Comparison of ENCODE assay signal across 8 cellular contexts in the genomic region with DNA sequence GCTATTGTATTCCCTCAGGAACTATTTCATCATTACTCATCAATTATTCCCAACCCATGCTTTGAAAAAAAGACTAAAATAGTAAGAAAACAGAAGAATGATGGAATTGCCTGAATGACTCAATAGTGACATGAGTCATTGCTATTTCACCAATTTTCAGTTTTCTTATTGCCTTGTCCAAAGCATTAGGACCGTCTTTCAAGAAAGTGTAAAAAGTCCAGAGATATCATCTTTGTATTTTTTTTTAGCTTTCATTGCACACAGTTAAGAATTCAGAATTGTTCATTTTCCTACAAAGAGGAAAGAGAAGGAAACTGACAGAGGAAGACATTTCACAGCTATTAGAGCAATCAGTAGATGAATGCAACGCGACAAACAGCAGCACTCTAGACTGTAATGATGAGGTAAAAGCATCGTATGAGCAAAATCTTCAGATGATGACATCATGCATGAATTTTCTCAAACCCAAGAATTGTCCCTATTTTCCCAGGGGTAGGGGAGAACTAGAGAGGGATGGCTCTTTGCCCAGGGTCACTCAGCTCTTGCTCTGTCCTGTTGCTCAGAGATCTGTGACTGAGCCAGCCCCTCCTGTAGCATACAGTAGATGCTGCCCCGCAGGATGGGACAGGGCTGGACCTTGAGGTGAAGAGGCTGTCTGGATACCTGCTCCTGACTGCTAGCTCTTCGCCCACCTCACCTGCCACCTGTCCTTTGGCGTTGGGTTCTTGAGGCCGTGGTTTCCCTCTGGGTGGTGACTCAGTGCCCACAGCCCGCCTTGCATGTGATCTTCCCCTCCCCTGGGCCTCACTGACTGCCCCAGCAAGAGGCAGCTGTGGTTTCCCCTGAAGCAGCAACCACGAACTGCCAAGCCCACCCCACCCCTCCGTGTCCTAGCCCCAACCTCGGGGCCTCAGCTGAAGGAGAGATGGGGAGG.
DNase-seq lines count a peak whose midpoint lies in the region; ATAC-seq and TF ChIP-seq lines count a peak whose summit lies in the region.

No MANE protein-coding gene starts in this region.

- intact Hi-C loops in esophagus squamous epithelium (cut with DNase I), result no loop called here

- H3K9me3 ChIP-seq in CD8-positive, alpha-beta memory T cell (ENCODE audit: low read length), result no peaks in the 10 kb centered on the region
- no peaks in the 10 kb centered on the region for H3K9me3 ChIP-seq in esophagus squamous epithelium

- no peak for TF ChIP-seq CTCF in esophagus squamous epithelium (IDR thresholded peaks at IDR 0.05)

- no peak for TF ChIP-seq POLR2A in esophagus squamous epithelium (IDR thresholded peaks at IDR 0.05)

- no peaks in the 10 kb centered on the region for H3K27me3 ChIP-seq in CD8-positive, alpha-beta memory T cell (ENCODE audit: insufficient read depth, low read length, poor library complexity, severe bottlenecking)
- no peaks in the 10 kb centered on the region for H3K27me3 ChIP-seq in esophagus squamous epithelium

- no peak overlapping the region for H3K4me3 ChIP-seq in CD8-positive, alpha-beta memory T cell (ENCODE audit: low read length)
- peak overlapping the region; percentile 44 for H3K4me3 ChIP-seq in Jurkat, Clone E6-1 (ENCODE audit: low read length)
- H3K4me3 ChIP-seq in esophagus squamous epithelium, result no peak overlapping the region

- POLR2A ChIA-PET in CD8-positive, alpha-beta memory T cell (lab: Charles Lee), result interaction anchor here (0.6 to 1.1 kb wide), 6 partner anchors 22 to 96 kb away, joined by 3 to 5 read pairs (median 3); a partner anchor contains a TSS
- POLR2A ChIA-PET in activated CD4-positive, alpha-beta T cell treated with anti-CD3 and anti-CD28 coated beads, Interleukin-2, amount 10 ng/mL, durations not matched to agents 7 days and 5 days (lab: Charles Lee), result interaction anchor here (0.6 to 0.7 kb wide), 2 partner anchors 8 to 14 kb away, joined by 3 to 4 read pairs; no protein-coding TSS in a partner anchor

- CTCF ChIA-PET in CD8-positive, alpha-beta memory T cell (lab: Charles Lee), result interaction anchor here (1.5 kb wide), 1 partner anchor 65 kb away, joined by 5 read pairs; no protein-coding TSS in a partner anchor
- CTCF ChIA-PET in activated CD4-positive, alpha-beta T cell treated with anti-CD3 and anti-CD28 coated beads, Interleukin-2, amount 10 ng/mL, durations not matched to agents 7 days and 5 days (lab: Charles Lee), result interaction anchor here (0.9 to 1.7 kb wide), 10 partner anchors 9 to 321 kb away, joined by 3 to 6 read pairs (median 4); a partner anchor contains a TSS

- H3K4me1 ChIP-seq in CD8-positive, alpha-beta memory T cell (ENCODE audit: insufficient read depth, low read length), result peaks cover 24% of the 10 kb centered on the region
- peaks cover 6 to 22% (median 12%) of the 10 kb centered on the region in 3 donors for H3K4me1 ChIP-seq in esophagus squamous epithelium

- H3K4me3 Mint-ChIP-seq in CD8-positive, alpha-beta memory T cell, result peak overlapping the region in 6 of 7 donors; percentile 54 to 72 (median 64)
- peak overlapping the region; percentile 28 for H3K4me3 Mint-ChIP-seq in activated CD4-positive, alpha-beta T cell treated with anti-CD3 and anti-CD28 coated beads, Interleukin-2, amount 10 ng/mL, durations not matched to agents 7 days and 5 days
- H3K4me3 Mint-ChIP-seq in effector memory CD8-positive, alpha-beta T cell, result peak overlapping the region; percentile 65 to 74

- no peaks in the 10 kb centered on the region for H3K36me3 ChIP-seq in CD8-positive, alpha-beta memory T cell (ENCODE audit: insufficient read depth, low read length)
- no peaks in the 10 kb centered on the region for H3K36me3 ChIP-seq in esophagus squamous epithelium

- no peak overlapping the region for H3K27ac ChIP-seq in CD8-positive, alpha-beta memory T cell (ENCODE audit: low read depth, low read length)
- H3K27ac ChIP-seq in esophagus squamous epithelium, result peak overlapping the region in 2 of 4 donors; percentile 14 to 17

- ATAC-seq in effector memory CD8-positive, alpha-beta T cell (replicated peaks), result peak; percentile 95
- ATAC-seq in HG03457 (IDR thresholded peaks at IDR 0.05; ENCODE audit: unreplicated experiment) (no peak), GM21529 (IDR thresholded peaks at IDR 0.05; ENCODE audit: unreplicated experiment) (no peak)

- 45 to 56% methylated on average over 4 to 7 of the region's 12 CpGs for WGBS in esophagus squamous epithelium, 2 donors

- peak in 4 of 5 donors; percentile 29 to 80 (median 45) for DNase-seq in CD8-positive, alpha-beta memory T cell
- DNase-seq in Jurkat, Clone E6-1 (ENCODE audit: low read depth, low spot score), result peak; percentile 93
- peak; percentile 67 for DNase-seq in activated CD4-positive, alpha-beta T cell treated with anti-CD3 and anti-CD28 coated beads, Interleukin-2, amount 10 ng/mL, durations not matched to agents 7 days and 5 days
- DNase-seq in effector memory CD8-positive, alpha-beta T cell, result peak; percentile 39 to 66 (median 65)
- peak; percentile 40 to 53 (median 46) for DNase-seq in stimulated activated CD4-positive, alpha-beta T cell treated with anti-CD3 and anti-CD28 coated beads, Interleukin-12 subunit alpha, Interleukin-12 subunit beta, amount 100 ng/mL, for 48 hours (ENCODE audit: low read depth in 2 of 3, low spot score in 1 of 3)
- DNase-seq in esophagus squamous epithelium (lab: John Stamatoyannopoulos, UW), result no peak

- peaks cover 0 to 5% (median 0%) of the 10 kb centered on the region in 5 donors for H3K9me3 Mint-ChIP-seq in CD8-positive, alpha-beta memory T cell
- peaks cover 7% of the 10 kb centered on the region for H3K9me3 Mint-ChIP-seq in activated CD4-positive, alpha-beta T cell treated with anti-CD3 and anti-CD28 coated beads, Interleukin-2, amount 10 ng/mL, durations not matched to agents 7 days and 5 days
- H3K9me3 Mint-ChIP-seq in effector memory CD8-positive, alpha-beta T cell, result no peaks in the 10 kb centered on the region

- peak overlapping the region; percentile 32 to 84 (median 72) for H3K27ac Mint-ChIP-seq in CD8-positive, alpha-beta memory T cell
- H3K27ac Mint-ChIP-seq in activated CD4-positive, alpha-beta T cell treated with anti-CD3 and anti-CD28 coated beads, Interleukin-2, amount 10 ng/mL, durations not matched to agents 7 days and 5 days, result peak overlapping the region; percentile 43
- peak overlapping the region; percentile 75 to 91 for H3K27ac Mint-ChIP-seq in effector memory CD8-positive, alpha-beta T cell

- peaks cover 0 to 3% of the 10 kb centered on the region in 2 donors for H3K27me3 Mint-ChIP-seq in CD8-positive, alpha-beta memory T cell
- H3K27me3 Mint-ChIP-seq in activated CD4-positive, alpha-beta T cell treated with anti-CD3 and anti-CD28 coated beads, Interleukin-2, amount 10 ng/mL, durations not matched to agents 7 days and 5 days, result peaks cover 20% of the 10 kb centered on the region
- H3K27me3 Mint-ChIP-seq in effector memory CD8-positive, alpha-beta T cell, result no peaks in the 10 kb centered on the region

- peaks cover 0 to 6% (median 0%) of the 10 kb centered on the region in 3 donors for H3K36me3 Mint-ChIP-seq in CD8-positive, alpha-beta memory T cell
- peaks cover 11% of the 10 kb centered on the region for H3K36me3 Mint-ChIP-seq in activated CD4-positive, alpha-beta T cell treated with anti-CD3 and anti-CD28 coated beads, Interleukin-2, amount 10 ng/mL, durations not matched to agents 7 days and 5 days (ENCODE audit: low read depth)
- peaks cover 2% of the 10 kb centered on the region for H3K36me3 Mint-ChIP-seq in effector memory CD8-positive, alpha-beta T cell (ENCODE audit: insufficient read depth)

- H3K4me1 Mint-ChIP-seq in CD8-positive, alpha-beta memory T cell, result peaks cover 34 to 48% (median 36%) of the 10 kb centered on the region in 3 donors
- H3K4me1 Mint-ChIP-seq in activated CD4-positive, alpha-beta T cell treated with anti-CD3 and anti-CD28 coated beads, Interleukin-2, amount 10 ng/mL, durations not matched to agents 7 days and 5 days, result peaks cover 46% of the 10 kb centered on the region
- H3K4me1 Mint-ChIP-seq in effector memory CD8-positive, alpha-beta T cell (ENCODE audit: low read depth in 2 of 2), result peaks cover 31 to 38% of the 10 kb centered on the region in 2 donors
